Comparison of ENCODE assay signal across 8 cellular contexts in the genomic region with DNA sequence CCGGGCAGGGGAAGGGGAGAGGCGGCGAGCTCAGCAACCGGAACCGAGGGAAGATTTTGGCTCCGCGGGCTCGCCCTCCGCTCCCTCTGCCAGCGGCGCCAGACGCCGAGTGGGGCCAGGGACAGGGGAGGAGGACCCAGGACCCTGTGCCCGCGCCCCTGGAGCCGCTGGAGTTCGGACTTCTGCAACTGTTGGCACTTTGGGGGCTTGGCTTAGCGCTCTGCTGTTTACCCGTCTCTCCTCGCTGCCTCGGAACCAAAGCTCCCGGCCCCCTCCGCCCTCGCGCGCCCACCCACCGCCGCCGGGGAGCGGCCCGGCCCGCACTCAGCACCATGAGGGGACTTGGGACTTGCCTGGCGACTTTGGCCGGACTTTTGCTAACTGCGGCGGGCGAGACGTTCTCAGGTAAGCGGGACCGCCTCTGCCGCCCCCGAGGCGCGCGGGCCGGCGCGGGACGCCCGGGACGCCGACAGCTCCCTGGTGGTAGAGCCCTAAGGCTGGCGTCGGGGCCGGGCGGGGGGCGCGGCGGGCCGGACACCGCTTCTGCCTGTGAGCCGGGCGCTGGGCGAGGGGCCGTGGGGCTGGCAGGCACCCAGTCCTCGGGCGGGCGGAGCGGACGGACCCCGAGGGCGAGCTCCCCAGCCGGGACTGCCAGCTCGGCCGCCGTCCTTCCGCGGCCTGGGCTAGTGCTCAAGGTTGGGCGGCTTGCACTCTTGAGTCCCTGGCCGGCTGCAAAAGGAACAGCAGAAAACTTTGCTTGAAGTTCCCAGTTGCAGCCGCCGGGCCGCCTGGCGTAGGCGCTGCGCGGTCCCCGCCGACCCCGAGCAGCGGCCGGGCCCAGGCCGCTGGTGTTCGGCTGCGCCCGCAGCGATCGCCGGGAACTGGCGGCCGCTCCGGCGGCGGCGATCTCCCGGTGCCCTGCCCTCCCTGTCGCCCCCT. TPM values are rescaled to one million over a fixed set of nuclear protein-coding genes. Genes with fewer than 3 reads are reported as not detected.
DNase-seq lines count a peak whose midpoint lies in the region; ATAC-seq and TF ChIP-seq lines count a peak whose summit lies in the region.

No MANE protein-coding gene starts in this region.

- no peaks in the 10 kb centered on the region for H3K9me3 Mint-ChIP-seq in CD4-positive, alpha-beta T cell

- ATAC-seq in CD4-positive, alpha-beta T cell (ENCODE audit: poor library complexity) = peak; percentile 24
- ATAC-seq in thoracic aorta (ENCODE audit: insufficient number of reproducible peaks, low FRiP score, low read depth) = peak; percentile 2
- no peak for ATAC-seq in GM18861 (IDR thresholded peaks at IDR 0.05; ENCODE audit: unreplicated experiment)

- no peak for TF ChIP-seq CTCF in CD4-positive, alpha-beta T cell (IDR thresholded peaks at IDR 0.05)
- TF ChIP-seq CTCF in lower leg skin (IDR thresholded peaks at IDR 0.05) = no peak
- peak; percentile 13 for TF ChIP-seq CTCF in thoracic aorta (IDR thresholded peaks at IDR 0.05)

- peak overlapping the region; percentile 88 for H2AFZ ChIP-seq in GM23248

- in situ Hi-C loops in GM23248 (cut with MboI) = no loop called here

- H3K4me2 ChIP-seq in GM23248 (ENCODE audit: unreplicated experiment) = peak overlapping the region; percentile 83

- POLR2A ChIA-PET in CD4-positive, alpha-beta T cell (lab: Charles Lee) = no interaction called here

- no peaks in the 10 kb centered on the region for H4K20me1 ChIP-seq in GM23248 (ENCODE audit: insufficient read depth)

- CTCF ChIA-PET in CD4-positive, alpha-beta T cell (lab: Charles Lee) = no interaction called here

- no peaks in the 10 kb centered on the region for H3K36me3 Mint-ChIP-seq in CD4-positive, alpha-beta T cell (ENCODE audit: low read depth)

- H3K4me3 ChIP-seq in GM23248 (peak overlapping the region; percentile 81), endocrine pancreas (ENCODE audit: control insufficient read depth, insufficient read depth, low read length) (no peak overlapping the region), lower leg skin (ENCODE audit: low read depth, poor library complexity, severe bottlenecking) (peak overlapping the region; percentile 58), thoracic aorta (peak overlapping the region; percentile 98)

- H3K4me1 Mint-ChIP-seq in CD4-positive, alpha-beta T cell (ENCODE audit: low read depth) = peaks cover 15% of the 10 kb centered on the region

- H3K27ac ChIP-seq in CD4-positive, alpha-beta T cell (ENCODE audit: low read depth, low read length) = no peak overlapping the region
- H3K27ac ChIP-seq in GM23248 = peak overlapping the region; percentile 75
- peak overlapping the region; percentile 97 to 99 for H3K27ac ChIP-seq in thoracic aorta

- H3K9me3 ChIP-seq in CD4-positive, alpha-beta T cell (ENCODE audit: control insufficient read depth, low read length) = no peaks in the 10 kb centered on the region
- H3K9me3 ChIP-seq in GM23248 (ENCODE audit: low read depth) (no peaks in the 10 kb centered on the region), endocrine pancreas (ENCODE audit: control insufficient read depth, low read length) (no peaks in the 10 kb centered on the region), thoracic aorta (no peaks in the 10 kb centered on the region)

- H3K27me3 ChIP-seq in CD4-positive, alpha-beta T cell (ENCODE audit: control insufficient read depth, insufficient read depth, low read length) = peaks cover 30% of the 10 kb centered on the region
- H3K27me3 ChIP-seq in GM23248 (replicated peaks; ENCODE audit: insufficient read depth) (no peaks in the 10 kb centered on the region), endocrine pancreas (ENCODE audit: control insufficient read depth, insufficient read depth, low read length) (no peaks in the 10 kb centered on the region), thoracic aorta (replicated peaks; ENCODE audit: insufficient read depth) (no peaks in the 10 kb centered on the region)

- H3K9me2 ChIP-seq in GM23248 (ENCODE audit: insufficient read depth) = no peaks in the 10 kb centered on the region

- intact Hi-C loops in CD4-positive, alpha-beta T cell (cut with DNase I, micrococcal nuclease) = loop anchor here in 1 of 2 experiments (5.0 kb wide), 1 partner anchor 1040 kb away; the partner anchor contains the start of gene RAB12
- intact Hi-C loops in lower leg skin (cut with DNase I; ENCODE audit: low total_unique reads) = loop anchor here (10.0 kb wide), 1 partner anchor 293 kb away; no protein-coding TSS in a partner anchor

- 1 to 3% methylated on average over 59 to 87 of the region's 107 CpGs for WGBS in GM23248 (ENCODE audit: low coverage in 1 of 2, low lambda C conversion rate in 2 of 2, missing lambda C conversion rate in 2 of 2), 2 experiments
- 0% methylated on average over 27 to 34 of the region's 107 CpGs for WGBS in lower leg skin, 2 donors

- H3K27me3 Mint-ChIP-seq in CD4-positive, alpha-beta T cell = peaks cover 67% of the 10 kb centered on the region

- no peak for TF ChIP-seq POLR2A in lower leg skin (IDR thresholded peaks at IDR 0.05)

- peaks cover 44% of the 10 kb centered on the region for H3K79me2 ChIP-seq in GM23248 (ENCODE audit: insufficient read depth)

- H3K4me1 ChIP-seq in GM23248 (ENCODE audit: insufficient read depth) = peaks cover 24% of the 10 kb centered on the region
- H3K4me1 ChIP-seq in endocrine pancreas (ENCODE audit: control insufficient read depth, insufficient read depth, low read length) = peaks cover 4% of the 10 kb centered on the region
- peaks cover 17 to 34% of the 10 kb centered on the region in 2 donors for H3K4me1 ChIP-seq in thoracic aorta (ENCODE audit: control insufficient read depth in 1 of 2, low read depth in 2 of 2)

- H3K9ac ChIP-seq in GM23248 = peak overlapping the region; percentile 89
- peak overlapping the region; percentile 87 for H3K9ac ChIP-seq in endocrine pancreas (ENCODE audit: control insufficient read depth, insufficient read depth, low read length)

- no peak overlapping the region for H3K27ac Mint-ChIP-seq in CD4-positive, alpha-beta T cell

- no peak for DNase-seq in CD4-positive, alpha-beta T cell
- DNase-seq in GM23248 (peak; percentile 89), SK-N-DZ (ENCODE audit: low spot score) (peak; percentile 41), lower leg skin (ENCODE audit: low spot score in 2 of 2) (peak; percentile 34 to 92), thoracic aorta (ENCODE audit: low spot score) (no peak), DMS153 treated with DMSO at 0.1 percent for 48 hours (lab: John Stamatoyannopoulos, UW; ENCODE audit: unreplicated experiment) (no peak)

- H3K4me3 Mint-ChIP-seq in CD4-positive, alpha-beta T cell = no peak overlapping the region

- peaks cover 24% of the 10 kb centered on the region for H3F3A ChIP-seq in GM23248 (ENCODE audit: insufficient read depth)

- H3K36me3 ChIP-seq in GM23248 (ENCODE audit: low read depth) = no peaks in the 10 kb centered on the region
- H3K36me3 ChIP-seq in endocrine pancreas (ENCODE audit: control insufficient read depth, insufficient read depth, low read length) = no peaks in the 10 kb centered on the region
- no peaks in the 10 kb centered on the region for H3K36me3 ChIP-seq in thoracic aorta

RNA-seq across cellular contexts. Expression of gene PTPRM, which starts 0.6 kb away (rescaled TPM):
- 10 to 100 TPM; 21.7 to 21.9 TPM for total RNA-seq in CD4-positive, alpha-beta T cell
- total RNA-seq in GM23248 (2014; rRNA removed; shearing (Covaris generic)) = 62.8 and 77.4 TPM in 2 replicates
- 29.4 and 30.9 TPM in 2 replicates for polyA plus RNA-seq in GM23248 (2016; fragmentation: Nextera tagmentation; extraction: Ambion mirVana)
- polyA plus RNA-seq in SK-N-DZ (2014; cell fraction: cytosol; rRNA removed) = 3.1 and 3.8 TPM in 2 replicates
- 3.4 and 9.7 TPM in 2 replicates for polyA plus RNA-seq in SK-N-DZ (2014; cell fraction: nucleus; rRNA removed)
- 10 to 100 TPM; 21.4 to 41.8 (median 29.6) TPM for total RNA-seq in lower leg skin
- total RNA-seq in thoracic aorta = 100 to 1,000 TPM in 1 of 2 donors, 10 to 100 TPM in 1; 90.3 to 102 TPM

Comparison
In these comparisons a context has a peak if more than half of its experiments do, and no peak if none do; other contexts are left out.
1. DNase-seq: peak in GM23248 (single experiment), SK-N-DZ (single experiment) and lower leg skin (2 of 2); none in CD4-positive, alpha-beta T cell (0 of 10), thoracic aorta (single experiment) and DMS153 treated with DMSO at 0.1 percent for 48 hours (single experiment).